Comparison of ENCODE assay signal across 1 cellular context in the genomic region with DNA sequence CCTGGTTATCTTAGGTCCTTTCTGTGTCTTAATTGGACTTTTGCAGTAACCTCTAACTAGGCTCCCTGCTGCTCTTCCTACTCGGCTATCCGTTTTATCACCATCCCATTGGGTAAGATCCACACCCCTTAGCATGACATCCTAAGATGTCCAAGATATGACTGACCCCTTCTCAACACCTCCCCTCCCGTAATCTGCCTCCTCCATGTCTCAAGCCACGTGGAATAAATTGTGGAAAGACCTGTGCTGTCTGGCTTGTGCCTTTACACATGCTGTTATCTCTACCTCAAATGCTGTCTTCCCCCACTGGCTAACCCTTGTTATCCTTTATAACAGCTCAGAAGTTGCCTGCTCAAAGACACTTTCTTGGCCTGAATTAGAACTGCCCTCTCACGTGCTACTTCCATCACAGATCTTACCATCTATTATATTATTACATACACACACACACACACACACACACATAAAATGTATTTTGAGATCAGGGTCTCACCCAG.
TF ChIP-seq lines count a peak whose summit lies in the region.

No MANE protein-coding gene starts in this region.

TF ChIP-seq in K562, 482 proteins besides CTCF, POLR2A, EP300 and RAD21 (continued from another document and continues in another):
- TF ChIP-seq, protein P1, sequence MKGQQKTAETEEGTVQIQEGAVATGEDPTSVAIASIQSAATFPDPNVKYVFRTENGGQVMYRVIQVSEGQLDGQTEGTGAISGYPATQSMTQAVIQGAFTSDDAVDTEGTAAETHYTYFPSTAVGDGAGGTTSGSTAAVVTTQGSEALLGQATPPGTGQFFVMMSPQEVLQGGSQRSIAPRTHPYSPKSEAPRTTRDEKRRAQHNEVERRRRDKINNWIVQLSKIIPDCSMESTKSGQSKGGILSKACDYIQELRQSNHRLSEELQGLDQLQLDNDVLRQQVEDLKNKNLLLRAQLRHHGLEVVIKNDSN (CRISPR knock-in tag; IDR thresholded peaks at IDR 0.05), result peak; percentile 33; the same call in 1 of the 2 replicates
- TF ChIP-seq ZKSCAN8 (CRISPR knock-in tag; IDR thresholded peaks at IDR 0.05) (0 out of 2 replicates have a peak, but pooled peaks have one; percentile 11), NBN (IDR thresholded peaks at IDR 0.05; ENCODE audit: low read depth) (0 out of 2 replicates have a peak, but pooled peaks have one; percentile 56), KDM1A (IDR thresholded peaks at IDR 0.05) (peak; percentile 78 to 84; a peak in 3 of 4 replicates), TOE1 (IDR thresholded peaks at IDR 0.05; ENCODE audit: borderline replicate concordance) (0 out of 2 replicates have a peak, but pooled peaks have one; percentile 32), TOE1 (CRISPR knock-in tag; IDR thresholded peaks at IDR 0.05; ENCODE audit: borderline replicate concordance, low read depth) (no peak), GATAD2A (IDR thresholded peaks at IDR 0.05) (peak; percentile 71; the same call in 1 of the 2 replicates), NFRKB (IDR thresholded peaks at IDR 0.05; ENCODE audit: low read depth) (0 out of 2 replicates have a peak, but pooled peaks have one; percentile 21), KLF16 (IDR thresholded peaks at IDR 0.05) (peak; percentile 84), MIER1 (IDR thresholded peaks at IDR 0.05; ENCODE audit: low read depth) (0 out of 2 replicates have a peak, but pooled peaks have one; percentile 37), ARID1B (IDR thresholded peaks at IDR 0.05) (peak; percentile 94), TARDBP (IDR thresholded peaks at IDR 0.05) (0 out of 2 replicates have a peak, but pooled peaks have one; percentile 12), ZNF766 (CRISPR knock-in tag; conservative IDR thresholded peaks at IDR 0.05) (peak; percentile 72; the same call in 1 of the 2 replicates), NONO (IDR thresholded peaks at IDR 0.05; ENCODE audit: low read depth in 2 of 2, low read length in 1 of 2) (no peak), MED1 (CRISPR knock-in tag; IDR thresholded peaks at IDR 0.05; ENCODE audit: borderline replicate concordance) (no peak), HDAC2 (IDR thresholded peaks at IDR 0.05) (peak; percentile 82; the same call in 1 of the 2 replicates), JUND (IDR thresholded peaks at IDR 0.05; ENCODE audit: borderline replicate concordance, low read depth, low read length) (0 out of 2 replicates have a peak, but pooled peaks have one; percentile 39), JUND (tag; IDR thresholded peaks at IDR 0.05; ENCODE audit: borderline replicate concordance, low read depth, low read length) (no peak; the same call in 2 of the 3 replicates), MEIS2 (IDR thresholded peaks at IDR 0.05; ENCODE audit: partially characterized antibody) (no peak), NR2C1 (IDR thresholded peaks at IDR 0.05) (peak; percentile 28; the same call in 1 of the 2 replicates), NR2C1 (tag; IDR thresholded peaks at IDR 0.05) (0 out of 2 replicates have a peak, but pooled peaks have one; percentile 43), GABPB1 (CRISPR knock-in tag; IDR thresholded peaks at IDR 0.05) (no peak), GATA2 (CRISPR knock-in tag; IDR thresholded peaks at IDR 0.05) (peak; percentile 91), SMARCA4 (IDR thresholded peaks at IDR 0.05) (peak; percentile 88), ZNF57 (CRISPR knock-in tag; IDR thresholded peaks at IDR 0.05) (no peak), CTBP1 (IDR thresholded peaks at IDR 0.05; ENCODE audit: borderline replicate concordance) (peak; percentile 92)
- TF ChIP-seq, protein P2, sequence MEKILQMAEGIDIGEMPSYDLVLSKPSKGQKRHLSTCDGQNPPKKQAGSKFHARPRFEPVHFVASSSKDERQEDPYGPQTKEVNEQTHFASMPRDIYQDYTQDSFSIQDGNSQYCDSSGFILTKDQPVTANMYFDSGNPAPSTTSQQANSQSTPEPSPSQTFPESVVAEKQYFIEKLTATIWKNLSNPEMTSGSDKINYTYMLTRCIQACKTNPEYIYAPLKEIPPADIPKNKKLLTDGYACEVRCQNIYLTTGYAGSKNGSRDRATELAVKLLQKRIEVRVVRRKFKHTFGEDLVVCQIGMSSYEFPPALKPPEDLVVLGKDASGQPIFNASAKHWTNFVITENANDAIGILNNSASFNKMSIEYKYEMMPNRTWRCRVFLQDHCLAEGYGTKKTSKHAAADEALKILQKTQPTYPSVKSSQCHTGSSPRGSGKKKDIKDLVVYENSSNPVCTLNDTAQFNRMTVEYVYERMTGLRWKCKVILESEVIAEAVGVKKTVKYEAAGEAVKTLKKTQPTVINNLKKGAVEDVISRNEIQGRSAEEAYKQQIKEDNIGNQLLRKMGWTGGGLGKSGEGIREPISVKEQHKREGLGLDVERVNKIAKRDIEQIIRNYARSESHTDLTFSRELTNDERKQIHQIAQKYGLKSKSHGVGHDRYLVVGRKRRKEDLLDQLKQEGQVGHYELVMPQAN (IDR thresholded peaks at IDR 0.05; ENCODE audit: borderline replicate concordance), result peak; percentile 88; the same call in 1 of the 2 replicates
- TF ChIP-seq, protein P3, sequence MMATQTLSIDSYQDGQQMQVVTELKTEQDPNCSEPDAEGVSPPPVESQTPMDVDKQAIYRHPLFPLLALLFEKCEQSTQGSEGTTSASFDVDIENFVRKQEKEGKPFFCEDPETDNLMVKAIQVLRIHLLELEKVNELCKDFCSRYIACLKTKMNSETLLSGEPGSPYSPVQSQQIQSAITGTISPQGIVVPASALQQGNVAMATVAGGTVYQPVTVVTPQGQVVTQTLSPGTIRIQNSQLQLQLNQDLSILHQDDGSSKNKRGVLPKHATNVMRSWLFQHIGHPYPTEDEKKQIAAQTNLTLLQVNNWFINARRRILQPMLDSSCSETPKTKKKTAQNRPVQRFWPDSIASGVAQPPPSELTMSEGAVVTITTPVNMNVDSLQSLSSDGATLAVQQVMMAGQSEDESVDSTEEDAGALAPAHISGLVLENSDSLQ (IDR thresholded peaks at IDR 0.05), result peak; percentile 67
- TF ChIP-seq, protein P4, sequence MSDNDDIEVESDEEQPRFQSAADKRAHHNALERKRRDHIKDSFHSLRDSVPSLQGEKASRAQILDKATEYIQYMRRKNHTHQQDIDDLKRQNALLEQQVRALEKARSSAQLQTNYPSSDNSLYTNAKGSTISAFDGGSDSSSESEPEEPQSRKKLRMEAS (CRISPR knock-in tag; IDR thresholded peaks at IDR 0.05), result peak; percentile 98
- TF ChIP-seq, protein P5, sequence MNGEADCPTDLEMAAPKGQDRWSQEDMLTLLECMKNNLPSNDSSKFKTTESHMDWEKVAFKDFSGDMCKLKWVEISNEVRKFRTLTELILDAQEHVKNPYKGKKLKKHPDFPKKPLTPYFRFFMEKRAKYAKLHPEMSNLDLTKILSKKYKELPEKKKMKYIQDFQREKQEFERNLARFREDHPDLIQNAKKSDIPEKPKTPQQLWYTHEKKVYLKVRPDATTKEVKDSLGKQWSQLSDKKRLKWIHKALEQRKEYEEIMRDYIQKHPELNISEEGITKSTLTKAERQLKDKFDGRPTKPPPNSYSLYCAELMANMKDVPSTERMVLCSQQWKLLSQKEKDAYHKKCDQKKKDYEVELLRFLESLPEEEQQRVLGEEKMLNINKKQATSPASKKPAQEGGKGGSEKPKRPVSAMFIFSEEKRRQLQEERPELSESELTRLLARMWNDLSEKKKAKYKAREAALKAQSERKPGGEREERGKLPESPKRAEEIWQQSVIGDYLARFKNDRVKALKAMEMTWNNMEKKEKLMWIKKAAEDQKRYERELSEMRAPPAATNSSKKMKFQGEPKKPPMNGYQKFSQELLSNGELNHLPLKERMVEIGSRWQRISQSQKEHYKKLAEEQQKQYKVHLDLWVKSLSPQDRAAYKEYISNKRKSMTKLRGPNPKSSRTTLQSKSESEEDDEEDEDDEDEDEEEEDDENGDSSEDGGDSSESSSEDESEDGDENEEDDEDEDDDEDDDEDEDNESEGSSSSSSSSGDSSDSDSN (IDR thresholded peaks at IDR 0.05; ENCODE audit: borderline replicate concordance in 1 of 2, low read depth in 2 of 2, low read length in 2 of 2), result no peak
- TF ChIP-seq, protein P6, sequence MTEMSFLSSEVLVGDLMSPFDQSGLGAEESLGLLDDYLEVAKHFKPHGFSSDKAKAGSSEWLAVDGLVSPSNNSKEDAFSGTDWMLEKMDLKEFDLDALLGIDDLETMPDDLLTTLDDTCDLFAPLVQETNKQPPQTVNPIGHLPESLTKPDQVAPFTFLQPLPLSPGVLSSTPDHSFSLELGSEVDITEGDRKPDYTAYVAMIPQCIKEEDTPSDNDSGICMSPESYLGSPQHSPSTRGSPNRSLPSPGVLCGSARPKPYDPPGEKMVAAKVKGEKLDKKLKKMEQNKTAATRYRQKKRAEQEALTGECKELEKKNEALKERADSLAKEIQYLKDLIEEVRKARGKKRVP (CRISPR knock-in tag; IDR thresholded peaks at IDR 0.05), result no peak
- TF ChIP-seq, protein P7, sequence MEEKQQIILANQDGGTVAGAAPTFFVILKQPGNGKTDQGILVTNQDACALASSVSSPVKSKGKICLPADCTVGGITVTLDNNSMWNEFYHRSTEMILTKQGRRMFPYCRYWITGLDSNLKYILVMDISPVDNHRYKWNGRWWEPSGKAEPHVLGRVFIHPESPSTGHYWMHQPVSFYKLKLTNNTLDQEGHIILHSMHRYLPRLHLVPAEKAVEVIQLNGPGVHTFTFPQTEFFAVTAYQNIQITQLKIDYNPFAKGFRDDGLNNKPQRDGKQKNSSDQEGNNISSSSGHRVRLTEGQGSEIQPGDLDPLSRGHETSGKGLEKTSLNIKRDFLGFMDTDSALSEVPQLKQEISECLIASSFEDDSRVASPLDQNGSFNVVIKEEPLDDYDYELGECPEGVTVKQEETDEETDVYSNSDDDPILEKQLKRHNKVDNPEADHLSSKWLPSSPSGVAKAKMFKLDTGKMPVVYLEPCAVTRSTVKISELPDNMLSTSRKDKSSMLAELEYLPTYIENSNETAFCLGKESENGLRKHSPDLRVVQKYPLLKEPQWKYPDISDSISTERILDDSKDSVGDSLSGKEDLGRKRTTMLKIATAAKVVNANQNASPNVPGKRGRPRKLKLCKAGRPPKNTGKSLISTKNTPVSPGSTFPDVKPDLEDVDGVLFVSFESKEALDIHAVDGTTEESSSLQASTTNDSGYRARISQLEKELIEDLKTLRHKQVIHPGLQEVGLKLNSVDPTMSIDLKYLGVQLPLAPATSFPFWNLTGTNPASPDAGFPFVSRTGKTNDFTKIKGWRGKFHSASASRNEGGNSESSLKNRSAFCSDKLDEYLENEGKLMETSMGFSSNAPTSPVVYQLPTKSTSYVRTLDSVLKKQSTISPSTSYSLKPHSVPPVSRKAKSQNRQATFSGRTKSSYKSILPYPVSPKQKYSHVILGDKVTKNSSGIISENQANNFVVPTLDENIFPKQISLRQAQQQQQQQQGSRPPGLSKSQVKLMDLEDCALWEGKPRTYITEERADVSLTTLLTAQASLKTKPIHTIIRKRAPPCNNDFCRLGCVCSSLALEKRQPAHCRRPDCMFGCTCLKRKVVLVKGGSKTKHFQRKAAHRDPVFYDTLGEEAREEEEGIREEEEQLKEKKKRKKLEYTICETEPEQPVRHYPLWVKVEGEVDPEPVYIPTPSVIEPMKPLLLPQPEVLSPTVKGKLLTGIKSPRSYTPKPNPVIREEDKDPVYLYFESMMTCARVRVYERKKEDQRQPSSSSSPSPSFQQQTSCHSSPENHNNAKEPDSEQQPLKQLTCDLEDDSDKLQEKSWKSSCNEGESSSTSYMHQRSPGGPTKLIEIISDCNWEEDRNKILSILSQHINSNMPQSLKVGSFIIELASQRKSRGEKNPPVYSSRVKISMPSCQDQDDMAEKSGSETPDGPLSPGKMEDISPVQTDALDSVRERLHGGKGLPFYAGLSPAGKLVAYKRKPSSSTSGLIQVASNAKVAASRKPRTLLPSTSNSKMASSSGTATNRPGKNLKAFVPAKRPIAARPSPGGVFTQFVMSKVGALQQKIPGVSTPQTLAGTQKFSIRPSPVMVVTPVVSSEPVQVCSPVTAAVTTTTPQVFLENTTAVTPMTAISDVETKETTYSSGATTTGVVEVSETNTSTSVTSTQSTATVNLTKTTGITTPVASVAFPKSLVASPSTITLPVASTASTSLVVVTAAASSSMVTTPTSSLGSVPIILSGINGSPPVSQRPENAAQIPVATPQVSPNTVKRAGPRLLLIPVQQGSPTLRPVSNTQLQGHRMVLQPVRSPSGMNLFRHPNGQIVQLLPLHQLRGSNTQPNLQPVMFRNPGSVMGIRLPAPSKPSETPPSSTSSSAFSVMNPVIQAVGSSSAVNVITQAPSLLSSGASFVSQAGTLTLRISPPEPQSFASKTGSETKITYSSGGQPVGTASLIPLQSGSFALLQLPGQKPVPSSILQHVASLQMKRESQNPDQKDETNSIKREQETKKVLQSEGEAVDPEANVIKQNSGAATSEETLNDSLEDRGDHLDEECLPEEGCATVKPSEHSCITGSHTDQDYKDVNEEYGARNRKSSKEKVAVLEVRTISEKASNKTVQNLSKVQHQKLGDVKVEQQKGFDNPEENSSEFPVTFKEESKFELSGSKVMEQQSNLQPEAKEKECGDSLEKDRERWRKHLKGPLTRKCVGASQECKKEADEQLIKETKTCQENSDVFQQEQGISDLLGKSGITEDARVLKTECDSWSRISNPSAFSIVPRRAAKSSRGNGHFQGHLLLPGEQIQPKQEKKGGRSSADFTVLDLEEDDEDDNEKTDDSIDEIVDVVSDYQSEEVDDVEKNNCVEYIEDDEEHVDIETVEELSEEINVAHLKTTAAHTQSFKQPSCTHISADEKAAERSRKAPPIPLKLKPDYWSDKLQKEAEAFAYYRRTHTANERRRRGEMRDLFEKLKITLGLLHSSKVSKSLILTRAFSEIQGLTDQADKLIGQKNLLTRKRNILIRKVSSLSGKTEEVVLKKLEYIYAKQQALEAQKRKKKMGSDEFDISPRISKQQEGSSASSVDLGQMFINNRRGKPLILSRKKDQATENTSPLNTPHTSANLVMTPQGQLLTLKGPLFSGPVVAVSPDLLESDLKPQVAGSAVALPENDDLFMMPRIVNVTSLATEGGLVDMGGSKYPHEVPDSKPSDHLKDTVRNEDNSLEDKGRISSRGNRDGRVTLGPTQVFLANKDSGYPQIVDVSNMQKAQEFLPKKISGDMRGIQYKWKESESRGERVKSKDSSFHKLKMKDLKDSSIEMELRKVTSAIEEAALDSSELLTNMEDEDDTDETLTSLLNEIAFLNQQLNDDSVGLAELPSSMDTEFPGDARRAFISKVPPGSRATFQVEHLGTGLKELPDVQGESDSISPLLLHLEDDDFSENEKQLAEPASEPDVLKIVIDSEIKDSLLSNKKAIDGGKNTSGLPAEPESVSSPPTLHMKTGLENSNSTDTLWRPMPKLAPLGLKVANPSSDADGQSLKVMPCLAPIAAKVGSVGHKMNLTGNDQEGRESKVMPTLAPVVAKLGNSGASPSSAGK (IDR thresholded peaks at IDR 0.05), result peak; percentile 73
